18 cellular contexts compared by ENCODE assay signal in the genomic region with DNA sequence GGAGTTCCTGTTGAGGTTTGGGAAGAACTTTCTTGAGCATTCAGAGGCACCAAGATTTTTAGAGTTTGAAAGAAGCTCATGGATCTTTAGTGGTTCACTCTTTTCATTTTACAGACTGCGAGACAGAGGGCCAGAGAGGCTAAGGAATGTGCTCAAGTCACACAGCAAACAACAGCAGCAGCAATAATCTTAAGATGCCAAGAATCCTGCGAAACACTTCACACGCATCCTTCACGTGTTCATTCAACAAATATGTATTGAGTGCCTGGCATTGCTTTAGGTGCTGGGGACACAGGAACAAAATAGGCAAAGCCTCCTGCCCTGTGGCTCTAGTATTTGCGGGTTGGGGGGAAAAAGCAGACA. TPM values are rescaled to one million over a fixed set of nuclear protein-coding genes. Genes with fewer than 3 reads are reported as not detected.
A peak's percentile ranks its signal among the peaks of the same experiment; 100 is the strongest.
DNase-seq lines count a peak whose midpoint lies in the region; ATAC-seq and TF ChIP-seq lines count a peak whose summit lies in the region.
"Had no signal": no experiment of that assay in that cellular context is flagged by ENCODE, and none has a peak within 500 bp of the region (broad histone marks: within the 10 kb centered on the region; RNA-seq: fewer than 3 reads in every experiment).

No MANE protein-coding gene starts in this region.

- no peaks in the 10 kb centered on the region for H3K9me3 Mint-ChIP-seq in activated naive CD4-positive, alpha-beta T cell treated with anti-CD3 and anti-CD28 coated beads, Interleukin-2, amount 50 U/mL, for 72 hours
- H3K9me3 Mint-ChIP-seq in T-cell (no peaks in the 10 kb centered on the region), immature natural killer cell (no peaks in the 10 kb centered on the region), type B pancreatic cell (no peaks in the 10 kb centered on the region)
- H3K9me3 Mint-ChIP-seq: activated naive CD4-positive, alpha-beta T cell treated with anti-CD3 and anti-CD28 coated beads for 36 hours; nephron progenitor cell had no signal

- H3K27ac Mint-ChIP-seq in activated naive CD4-positive, alpha-beta T cell treated with anti-CD3 and anti-CD28 coated beads, Interleukin-2, amount 50 U/mL, for 72 hours, result peak overlapping the region; percentile 75 to 87
- H3K27ac Mint-ChIP-seq in T-cell (peak overlapping the region; percentile 66 to 67), immature natural killer cell (peak overlapping the region; percentile 39 to 91 (median 82)), type B pancreatic cell (peak overlapping the region; percentile 95)
- H3K27ac Mint-ChIP-seq: nephron progenitor cell had no signal

- POLR2A ChIA-PET in T-cell (lab: Charles Lee), result no interaction called here

- DNase-seq in activated naive CD4-positive, alpha-beta T cell treated with anti-CD3 and anti-CD28 coated beads, Interleukin-2, amount 50 U/mL, for 72 hours (ENCODE audit: low spot score in 2 of 2), result no peak
- DNase-seq in activated naive CD4-positive, alpha-beta T cell treated with Interleukin-2 at 50 U/mL for 16 hours, result no peak
- no peak for DNase-seq in T-cell
- DNase-seq in immature natural killer cell, result no peak
- no peak for DNase-seq in type B pancreatic cell (ENCODE audit: extremely low spot score, unreplicated experiment)
- DNase-seq in superior temporal gyrus (ENCODE audit: extremely low spot score), result no peak
- DNase-seq in stimulated activated CD4-positive, alpha-beta T cell treated with anti-CD3 and anti-CD28 coated beads, Interleukin-1b, Interleukin-23, amount 100 ng/mL, for 48 hours, result no peak
- DNase-seq: caudate nucleus, DMS53, GM23248, left ventricle myocardium superior, nephron progenitor cell, retina had no signal

- H3K36me3 Mint-ChIP-seq in activated naive CD4-positive, alpha-beta T cell treated with anti-CD3 and anti-CD28 coated beads, Interleukin-2, amount 50 U/mL, for 72 hours, result no peaks in the 10 kb centered on the region
- H3K36me3 Mint-ChIP-seq in T-cell, result no peaks in the 10 kb centered on the region
- H3K36me3 Mint-ChIP-seq in immature natural killer cell, result no peaks in the 10 kb centered on the region
- H3K36me3 Mint-ChIP-seq in type B pancreatic cell, result no peaks in the 10 kb centered on the region

- CTCF ChIA-PET in T-cell (lab: Charles Lee), result interaction anchor here (0.6 to 2.6 kb wide), 4 partner anchors 14 to 132 kb away, joined by 3 to 13 read pairs (median 4); no protein-coding TSS in a partner anchor

- H3K4me1 Mint-ChIP-seq in T-cell (peaks cover 52 to 59% (median 58%) of the 10 kb centered on the region in 3 donors), immature natural killer cell (peaks cover 46 to 56% of the 10 kb centered on the region in 2 donors), type B pancreatic cell (ENCODE audit: unreplicated experiment) (peaks cover 28% of the 10 kb centered on the region)

- no peak for ATAC-seq in activated naive CD4-positive, alpha-beta T cell treated with anti-CD3 and anti-CD28 coated beads, Interleukin-2, amount 50 U/mL, for 72 hours
- ATAC-seq in T-cell (replicated peaks in 1 of 4), result no peak
- no peak for ATAC-seq in GM21360 (IDR thresholded peaks at IDR 0.05; ENCODE audit: unreplicated experiment)
- ATAC-seq: left ventricle myocardium superior had no signal

- no peak for TF ChIP-seq CTCF in type B pancreatic cell (conservative IDR thresholded peaks at IDR 0.05)

- H3K27me3 Mint-ChIP-seq in T-cell (no peaks in the 10 kb centered on the region), immature natural killer cell (ENCODE audit: low read depth in 3 of 3) (peaks cover 0 to 4% (median 1%) of the 10 kb centered on the region in 3 donors), type B pancreatic cell (peaks cover 5% of the 10 kb centered on the region)

- peak overlapping the region in 1 of 3 donors; percentile 63 for H3K4me3 Mint-ChIP-seq in T-cell
- peak overlapping the region; percentile 67 to 78 (median 73) for H3K4me3 Mint-ChIP-seq in immature natural killer cell
- peak overlapping the region; percentile 61 for H3K4me3 Mint-ChIP-seq in type B pancreatic cell
- H3K4me3 Mint-ChIP-seq: activated naive CD4-positive, alpha-beta T cell treated with anti-CD3 and anti-CD28 coated beads for 36 hours; nephron progenitor cell had no signal

RNA-seq across cellular contexts. Expression of gene TMPRSS13, which starts 1.0 kb away (rescaled TPM):
- total RNA-seq in activated naive CD4-positive, alpha-beta T cell treated with anti-CD3 and anti-CD28 coated beads, Interleukin-2, amount 50 U/mL, for 72 hours, result 1 to 10 TPM in 1 of 2 donors, under 1 TPM in 1; 0.39 to 1.8 TPM
- 1 to 10 TPM; 2.1 to 4.7 (median 3.7) TPM for total RNA-seq in T-cell
- polyA plus RNA-seq in immature natural killer cell, result under 1 TPM in 2 of 3 donors, not detected in 1; 0.20 to 0.31 TPM
- total RNA-seq in type B pancreatic cell (ENCODE audit: low replicate concordance), result 6.9 and 22.7 TPM in 2 replicates
- total RNA-seq: fibroblast of villous mesenchyme, GM23248, HT1080 had no signal
- polyA plus RNA-seq: GM23248 had no signal

RNA-seq across cellular contexts. Expression of gene FXYD6, which starts 53.7 kb away (rescaled TPM):
- under 1 TPM in 1 of 2 donors, not detected in 1; 0.31 TPM for total RNA-seq in activated naive CD4-positive, alpha-beta T cell treated with anti-CD3 and anti-CD28 coated beads, Interleukin-2, amount 50 U/mL, for 72 hours
- total RNA-seq in T-cell (under 1 TPM in 3 of 5 donors, not detected in 2; 0.38 to 0.73 (median 0.53) TPM), type B pancreatic cell (ENCODE audit: low replicate concordance) (22.9 and 66.6 TPM in 2 replicates)
- polyA plus RNA-seq in immature natural killer cell, result not detected
- total RNA-seq: activated naive CD4-positive, alpha-beta T cell treated with anti-CD3 and anti-CD28 coated beads for 36 hours; fibroblast of villous mesenchyme; GM23248; T-helper 1 cell treated with Interleukin-12 subunit alpha and Interleukin-12 subunit beta and Interleukin-4 antibody, amounts not matched to agents 30 ng/mL and 1 ng/mL, for 36 hours had no signal
- polyA plus RNA-seq: GM23248 had no signal

RNA-seq across cellular contexts. Expression of gene IL10RA, which starts 56.0 kb away (rescaled TPM):
- total RNA-seq in activated naive CD4-positive, alpha-beta T cell treated with anti-CD3 and anti-CD28 coated beads, Interleukin-2, amount 50 U/mL, for 72 hours, result 10 to 100 TPM; 31.6 to 32.2 TPM
- 100 to 1,000 TPM; 195 to 450 (median 375) TPM for total RNA-seq in T-cell
- polyA plus RNA-seq in immature natural killer cell, result 100 to 1,000 TPM; 215 to 460 (median 264) TPM
- total RNA-seq in type B pancreatic cell (ENCODE audit: low replicate concordance), result 0.48 and 0.62 TPM in 2 replicates
- total RNA-seq: fibroblast of villous mesenchyme, GM23248, HT1080 had no signal
- polyA plus RNA-seq: GM23248 had no signal

Comparison
In these comparisons a context has a peak if more than half of its experiments do, and no peak if none do; other contexts are left out.
1. RNA of gene FXYD6, which starts 53.7 kb away (total RNA-seq): 22.9 to 66.6 TPM in type B pancreatic cell; 0.38 to 0.73 TPM in T-cell and 0.31 TPM in activated naive CD4-positive, alpha-beta T cell treated with anti-CD3 and anti-CD28 coated beads, Interleukin-2, amount 50 U/mL, for 72 hours; every median in the first group is over 10 times any median in the second.
2. RNA of gene IL10RA, which starts 56.0 kb away (total RNA-seq): 195 to 450 TPM in T-cell and 31.6 to 32.2 TPM in activated naive CD4-positive, alpha-beta T cell treated with anti-CD3 and anti-CD28 coated beads, Interleukin-2, amount 50 U/mL, for 72 hours; 0.48 to 0.62 TPM in type B pancreatic cell; every median in the first group is over 10 times any median in the second.
3. Peak in every context shown above with its lines, with median percentiles within 50 percentile points of each other: H3K27ac Mint-ChIP-seq.